1 cellular context compared by ENCODE assay signal in the genomic region with DNA sequence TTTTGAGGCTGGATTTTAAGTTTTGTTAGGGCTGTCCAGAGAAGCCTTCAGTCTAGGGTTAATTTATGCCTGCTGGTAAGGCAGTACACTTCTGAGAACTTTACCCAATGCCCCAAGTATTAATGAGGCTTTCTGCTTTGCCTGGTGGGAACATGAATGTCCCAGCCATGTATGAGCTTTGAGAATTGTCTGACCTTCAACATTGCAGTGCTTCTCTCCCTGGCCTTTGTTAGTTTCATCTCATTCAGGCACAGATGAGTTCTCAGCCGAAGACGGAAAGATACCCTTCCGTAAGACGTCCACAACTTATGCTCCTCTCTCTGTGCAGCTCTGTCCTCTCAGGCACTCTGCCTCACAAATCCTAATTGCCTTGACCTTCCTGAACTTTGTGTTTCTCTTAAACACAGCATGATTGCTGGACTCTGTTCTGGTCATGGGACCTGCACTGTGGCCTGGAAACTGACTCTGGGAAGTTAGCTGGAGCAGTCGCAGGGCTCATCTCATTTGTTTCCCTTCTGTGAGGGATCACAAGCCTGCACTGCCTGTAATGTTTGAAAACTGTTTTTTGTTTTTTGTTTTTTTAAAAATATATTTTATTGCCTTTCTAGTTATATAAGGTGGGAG.
TF ChIP-seq lines count a peak whose summit lies in the region.

No MANE protein-coding gene starts in this region.

TF ChIP-seq in HepG2, 621 proteins besides CTCF, POLR2A, EP300 and RAD21 (continued from another document and continues in another):
- TF ChIP-seq, protein P1, sequence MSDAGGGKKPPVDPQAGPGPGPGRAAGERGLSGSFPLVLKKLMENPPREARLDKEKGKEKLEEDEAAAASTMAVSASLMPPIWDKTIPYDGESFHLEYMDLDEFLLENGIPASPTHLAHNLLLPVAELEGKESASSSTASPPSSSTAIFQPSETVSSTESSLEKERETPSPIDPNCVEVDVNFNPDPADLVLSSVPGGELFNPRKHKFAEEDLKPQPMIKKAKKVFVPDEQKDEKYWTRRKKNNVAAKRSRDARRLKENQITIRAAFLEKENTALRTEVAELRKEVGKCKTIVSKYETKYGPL (CRISPR knock-in tag; IDR thresholded peaks at IDR 0.05) = no peak
- no peak for TF ChIP-seq ZNF12 (CRISPR knock-in tag; IDR thresholded peaks at IDR 0.05)
- TF ChIP-seq ZZZ3 (CRISPR knock-in tag; IDR thresholded peaks at IDR 0.05; ENCODE audit: borderline replicate concordance) = no peak
- TF ChIP-seq ZNF850 (CRISPR knock-in tag; conservative IDR thresholded peaks at IDR 0.05) = no peak
- TF ChIP-seq ZNF430 (CRISPR knock-in tag; IDR thresholded peaks at IDR 0.05) = no peak
- TF ChIP-seq ZNF207 (IDR thresholded peaks at IDR 0.05; ENCODE audit: borderline replicate concordance) = no peak
- TF ChIP-seq FOSL2 (CRISPR knock-in tag; IDR thresholded peaks at IDR 0.05) = peak; percentile 55
- no peak for TF ChIP-seq NFE2L1 (CRISPR knock-in tag; IDR thresholded peaks at IDR 0.05; ENCODE audit: borderline replicate concordance)
- TF ChIP-seq ZNF10 (CRISPR knock-in tag; IDR thresholded peaks at IDR 0.05; ENCODE audit: borderline replicate concordance, low read depth) = no peak
- peak; percentile 36; the same call in 1 of the 2 replicates for TF ChIP-seq BRCA1 (CRISPR knock-in tag; IDR thresholded peaks at IDR 0.05)
- no peak for TF ChIP-seq CENPX (CRISPR knock-in tag; IDR thresholded peaks at IDR 0.05)
- TF ChIP-seq HOXA5 (CRISPR knock-in tag; IDR thresholded peaks at IDR 0.05) = no peak
- TF ChIP-seq ZNF484 (CRISPR knock-in tag; IDR thresholded peaks at IDR 0.05; ENCODE audit: borderline replicate concordance, low read depth) = no peak
- no peak for TF ChIP-seq ZFP41 (CRISPR knock-in tag; IDR thresholded peaks at IDR 0.05; ENCODE audit: borderline replicate concordance)
- peak; percentile 70; the same call in 1 of the 2 replicates for TF ChIP-seq ARID4A (CRISPR knock-in tag; IDR thresholded peaks at IDR 0.05; ENCODE audit: borderline replicate concordance)
- TF ChIP-seq NR3C1 (CRISPR knock-in tag; IDR thresholded peaks at IDR 0.05) = no peak
- no peak for TF ChIP-seq ZNF121 (CRISPR knock-in tag; IDR thresholded peaks at IDR 0.05)
- TF ChIP-seq ZNF333 (CRISPR knock-in tag; IDR thresholded peaks at IDR 0.05; ENCODE audit: borderline replicate concordance) = no peak
- TF ChIP-seq ZFP36L1 (CRISPR knock-in tag; IDR thresholded peaks at IDR 0.05) = no peak; the same call in 1 of the 2 replicates
- peak; percentile 58; the same call in 1 of the 2 replicates for TF ChIP-seq SIX4 (CRISPR knock-in tag; IDR thresholded peaks at IDR 0.05)
- TF ChIP-seq SMAD1 (CRISPR knock-in tag; IDR thresholded peaks at IDR 0.05; ENCODE audit: borderline replicate concordance, low read depth) = no peak
- TF ChIP-seq XRCC5 (optimal IDR thresholded peaks at IDR 0.05; ENCODE audit: low read length) = peak; percentile 55
- peak; percentile 95 for TF ChIP-seq RXRB (CRISPR knock-in tag; IDR thresholded peaks at IDR 0.05; ENCODE audit: borderline replicate concordance)
- no peak for TF ChIP-seq CBX2 (IDR thresholded peaks at IDR 0.05; ENCODE audit: low read depth, low read length)
- no peak for TF ChIP-seq CBX2 (CRISPR knock-in tag; IDR thresholded peaks at IDR 0.05; ENCODE audit: low read depth)
- no peak for TF ChIP-seq MED8 (CRISPR knock-in tag; IDR thresholded peaks at IDR 0.05; ENCODE audit: insufficient replicate concordance)
- TF ChIP-seq ZNF205 (CRISPR knock-in tag; IDR thresholded peaks at IDR 0.05) = no peak; the same call in 1 of the 2 replicates
- TF ChIP-seq ZFY (CRISPR knock-in tag; IDR thresholded peaks at IDR 0.05) = no peak; the same call in 1 of the 2 replicates
- TF ChIP-seq MXI1 (IDR thresholded peaks at IDR 0.05; ENCODE audit: borderline replicate concordance, low read depth, low read length) = peak; percentile 40; the same call in 1 of the 3 replicates
- no peak for TF ChIP-seq RFX3 (CRISPR knock-in tag; IDR thresholded peaks at IDR 0.05)
- no peak for TF ChIP-seq ZNF660 (CRISPR knock-in tag; IDR thresholded peaks at IDR 0.05; ENCODE audit: borderline replicate concordance, low read depth)
- peak; percentile 97 for TF ChIP-seq MIXL1 (CRISPR knock-in tag; IDR thresholded peaks at IDR 0.05)
- peak; percentile 97 for TF ChIP-seq SALL1 (CRISPR knock-in tag; IDR thresholded peaks at IDR 0.05)
- peak; percentile 36; the same call in 1 of the 2 replicates for TF ChIP-seq POLR2AphosphoS5 (IDR thresholded peaks at IDR 0.05; ENCODE audit: low read depth, low read length)
- no peak for TF ChIP-seq ZC3H13 (CRISPR knock-in tag; IDR thresholded peaks at IDR 0.05)
- TF ChIP-seq HDAC1 (CRISPR knock-in tag; IDR thresholded peaks at IDR 0.05) = peak; percentile 75
- no peak for TF ChIP-seq MLLT10 (CRISPR knock-in tag; IDR thresholded peaks at IDR 0.05)
- TF ChIP-seq ZNF782 (CRISPR knock-in tag; IDR thresholded peaks at IDR 0.05; ENCODE audit: borderline replicate concordance) = no peak
- TF ChIP-seq ARNT2 (CRISPR knock-in tag; IDR thresholded peaks at IDR 0.05; ENCODE audit: low read depth) = no peak
- no peak for TF ChIP-seq NFKB2 (CRISPR knock-in tag; IDR thresholded peaks at IDR 0.05; ENCODE audit: borderline replicate concordance)
- TF ChIP-seq FIP1L1 (IDR thresholded peaks at IDR 0.05; ENCODE audit: borderline replicate concordance, insufficient read depth, low read depth, low read length) = no peak
- no peak for TF ChIP-seq ZSCAN20 (CRISPR knock-in tag; IDR thresholded peaks at IDR 0.05; ENCODE audit: borderline replicate concordance)
- peak; percentile 56 for TF ChIP-seq ZFX (CRISPR knock-in tag; IDR thresholded peaks at IDR 0.05; ENCODE audit: low read depth)
- TF ChIP-seq, protein P2, sequence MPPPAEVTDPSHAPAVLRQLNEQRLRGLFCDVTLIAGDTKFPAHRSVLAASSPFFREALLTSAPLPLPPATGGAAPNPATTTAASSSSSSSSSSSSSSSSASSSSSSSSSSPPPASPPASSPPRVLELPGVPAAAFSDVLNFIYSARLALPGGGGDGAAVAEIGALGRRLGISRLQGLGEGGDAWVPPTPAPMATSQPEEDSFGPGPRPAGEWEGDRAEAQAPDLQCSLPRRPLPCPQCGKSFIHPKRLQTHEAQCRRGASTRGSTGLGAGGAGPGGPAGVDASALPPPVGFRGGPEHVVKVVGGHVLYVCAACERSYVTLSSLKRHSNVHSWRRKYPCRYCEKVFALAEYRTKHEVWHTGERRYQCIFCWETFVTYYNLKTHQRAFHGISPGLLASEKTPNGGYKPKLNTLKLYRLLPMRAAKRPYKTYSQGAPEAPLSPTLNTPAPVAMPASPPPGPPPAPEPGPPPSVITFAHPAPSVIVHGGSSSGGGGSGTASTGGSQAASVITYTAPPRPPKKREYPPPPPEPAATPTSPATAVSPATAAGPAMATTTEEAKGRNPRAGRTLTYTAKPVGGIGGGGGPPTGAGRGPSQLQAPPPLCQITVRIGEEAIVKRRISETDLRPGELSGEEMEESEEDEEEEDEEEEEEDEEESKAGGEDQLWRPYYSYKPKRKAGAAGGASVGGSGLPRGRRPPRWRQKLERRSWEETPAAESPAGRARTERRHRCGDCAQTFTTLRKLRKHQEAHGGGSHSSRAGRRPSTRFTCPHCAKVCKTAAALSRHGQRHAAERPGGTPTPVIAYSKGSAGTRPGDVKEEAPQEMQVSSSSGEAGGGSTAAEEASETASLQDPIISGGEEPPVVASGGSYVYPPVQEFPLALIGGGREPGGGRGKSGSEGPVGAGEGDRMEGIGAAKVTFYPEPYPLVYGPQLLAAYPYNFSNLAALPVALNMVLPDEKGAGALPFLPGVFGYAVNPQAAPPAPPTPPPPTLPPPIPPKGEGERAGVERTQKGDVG (CRISPR knock-in tag; IDR thresholded peaks at IDR 0.05; ENCODE audit: borderline replicate concordance) = no peak
- no peak for TF ChIP-seq ZNF777 (CRISPR knock-in tag; IDR thresholded peaks at IDR 0.05)
- no peak for TF ChIP-seq ZNF24 (IDR thresholded peaks at IDR 0.05)
- TF ChIP-seq HDAC6 (IDR thresholded peaks at IDR 0.05; ENCODE audit: low read depth, low read length) = no peak
- TF ChIP-seq, protein P3, sequence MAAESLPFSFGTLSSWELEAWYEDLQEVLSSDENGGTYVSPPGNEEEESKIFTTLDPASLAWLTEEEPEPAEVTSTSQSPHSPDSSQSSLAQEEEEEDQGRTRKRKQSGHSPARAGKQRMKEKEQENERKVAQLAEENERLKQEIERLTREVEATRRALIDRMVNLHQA (CRISPR knock-in tag; IDR thresholded peaks at IDR 0.05) = no peak
- TF ChIP-seq MTF2 (CRISPR knock-in tag; IDR thresholded peaks at IDR 0.05; ENCODE audit: borderline replicate concordance) = no peak
- no peak for TF ChIP-seq ZMAT5 (CRISPR knock-in tag; IDR thresholded peaks at IDR 0.05; ENCODE audit: borderline replicate concordance, low read depth)
- TF ChIP-seq, protein P4, sequence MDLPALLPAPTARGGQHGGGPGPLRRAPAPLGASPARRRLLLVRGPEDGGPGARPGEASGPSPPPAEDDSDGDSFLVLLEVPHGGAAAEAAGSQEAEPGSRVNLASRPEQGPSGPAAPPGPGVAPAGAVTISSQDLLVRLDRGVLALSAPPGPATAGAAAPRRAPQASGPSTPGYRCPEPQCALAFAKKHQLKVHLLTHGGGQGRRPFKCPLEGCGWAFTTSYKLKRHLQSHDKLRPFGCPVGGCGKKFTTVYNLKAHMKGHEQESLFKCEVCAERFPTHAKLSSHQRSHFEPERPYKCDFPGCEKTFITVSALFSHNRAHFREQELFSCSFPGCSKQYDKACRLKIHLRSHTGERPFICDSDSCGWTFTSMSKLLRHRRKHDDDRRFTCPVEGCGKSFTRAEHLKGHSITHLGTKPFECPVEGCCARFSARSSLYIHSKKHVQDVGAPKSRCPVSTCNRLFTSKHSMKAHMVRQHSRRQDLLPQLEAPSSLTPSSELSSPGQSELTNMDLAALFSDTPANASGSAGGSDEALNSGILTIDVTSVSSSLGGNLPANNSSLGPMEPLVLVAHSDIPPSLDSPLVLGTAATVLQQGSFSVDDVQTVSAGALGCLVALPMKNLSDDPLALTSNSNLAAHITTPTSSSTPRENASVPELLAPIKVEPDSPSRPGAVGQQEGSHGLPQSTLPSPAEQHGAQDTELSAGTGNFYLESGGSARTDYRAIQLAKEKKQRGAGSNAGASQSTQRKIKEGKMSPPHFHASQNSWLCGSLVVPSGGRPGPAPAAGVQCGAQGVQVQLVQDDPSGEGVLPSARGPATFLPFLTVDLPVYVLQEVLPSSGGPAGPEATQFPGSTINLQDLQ (CRISPR knock-in tag; IDR thresholded peaks at IDR 0.05) = no peak
- TF ChIP-seq NCOA1 (CRISPR knock-in tag; IDR thresholded peaks at IDR 0.05) = no peak
- peak; percentile 94 to 99 for TF ChIP-seq NR2F1 (CRISPR knock-in tag; IDR thresholded peaks at IDR 0.05)
- peak; percentile 86; the same call in 1 of the 2 replicates for TF ChIP-seq MIER3 (CRISPR knock-in tag; IDR thresholded peaks at IDR 0.05; ENCODE audit: borderline replicate concordance)
- TF ChIP-seq, protein P5, sequence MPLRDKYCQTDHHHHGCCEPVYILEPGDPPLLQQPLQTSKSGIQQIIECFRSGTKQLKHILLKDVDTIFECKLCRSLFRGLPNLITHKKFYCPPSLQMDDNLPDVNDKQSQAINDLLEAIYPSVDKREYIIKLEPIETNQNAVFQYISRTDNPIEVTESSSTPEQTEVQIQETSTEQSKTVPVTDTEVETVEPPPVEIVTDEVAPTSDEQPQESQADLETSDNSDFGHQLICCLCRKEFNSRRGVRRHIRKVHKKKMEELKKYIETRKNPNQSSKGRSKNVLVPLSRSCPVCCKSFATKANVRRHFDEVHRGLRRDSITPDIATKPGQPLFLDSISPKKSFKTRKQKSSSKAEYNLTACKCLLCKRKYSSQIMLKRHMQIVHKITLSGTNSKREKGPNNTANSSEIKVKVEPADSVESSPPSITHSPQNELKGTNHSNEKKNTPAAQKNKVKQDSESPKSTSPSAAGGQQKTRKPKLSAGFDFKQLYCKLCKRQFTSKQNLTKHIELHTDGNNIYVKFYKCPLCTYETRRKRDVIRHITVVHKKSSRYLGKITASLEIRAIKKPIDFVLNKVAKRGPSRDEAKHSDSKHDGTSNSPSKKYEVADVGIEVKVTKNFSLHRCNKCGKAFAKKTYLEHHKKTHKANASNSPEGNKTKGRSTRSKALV (CRISPR knock-in tag; IDR thresholded peaks at IDR 0.05) = 0 out of 2 replicates have a peak, but pooled peaks have one; percentile 47
- no peak for TF ChIP-seq GZF1 (CRISPR knock-in tag; IDR thresholded peaks at IDR 0.05)
- TF ChIP-seq HMG20B (CRISPR knock-in tag; conservative IDR thresholded peaks at IDR 0.05) = 0 out of 2 replicates have a peak, but pooled peaks have one; percentile 32
